ENCODE assay signal across 1 cellular context in the genomic region with DNA sequence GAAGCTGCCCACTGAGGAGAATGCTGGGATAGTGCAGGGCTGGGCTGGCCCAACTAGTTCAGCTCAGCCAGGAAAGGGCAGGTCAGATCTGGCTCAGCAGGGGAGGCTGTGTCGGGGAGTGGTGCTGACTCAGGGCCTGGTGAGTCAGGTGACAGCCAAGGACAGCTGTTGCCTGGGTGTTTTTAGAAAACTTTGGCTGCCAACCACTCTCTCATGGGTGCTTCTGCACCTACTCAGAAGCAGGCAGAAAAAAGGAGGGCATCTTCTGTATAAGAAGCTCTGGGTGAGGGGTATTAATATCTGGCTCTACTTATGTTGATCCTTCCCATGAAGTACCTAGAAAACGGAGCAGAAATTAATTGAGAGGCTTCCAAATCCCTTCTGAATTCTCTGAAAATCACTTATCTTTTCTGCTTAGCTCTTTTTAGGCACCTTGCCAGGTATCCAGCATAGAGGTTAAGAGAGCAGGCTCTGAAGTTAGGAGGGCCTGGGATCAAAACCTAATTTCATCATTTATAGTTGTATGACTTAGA.
TF ChIP-seq lines count a peak whose summit lies in the region.

No MANE protein-coding gene starts in this region.

TF ChIP-seq in HepG2, 621 proteins besides CTCF, POLR2A, EP300 and RAD21 (continues in another document):
- TF ChIP-seq SALL1 (CRISPR knock-in tag; IDR thresholded peaks at IDR 0.05) (0 out of 2 replicates have a peak, but pooled peaks have one; percentile 22), MAFF (IDR thresholded peaks at IDR 0.05; ENCODE audit: low read depth, low read length) (peak; percentile 88), SP1 (IDR thresholded peaks at IDR 0.05) (no peak), SP1 (CRISPR knock-in tag; IDR thresholded peaks at IDR 0.05) (no peak), XRCC5 (optimal IDR thresholded peaks at IDR 0.05; ENCODE audit: low read length) (peak; percentile 29), SAP130 (CRISPR knock-in tag; IDR thresholded peaks at IDR 0.05; ENCODE audit: low read depth) (peak; percentile 36; the same call in 1 of the 2 replicates), REXO4 (CRISPR knock-in tag; IDR thresholded peaks at IDR 0.05; ENCODE audit: borderline replicate concordance) (no peak), FOSL2 (CRISPR knock-in tag; IDR thresholded peaks at IDR 0.05) (peak; percentile 84), REPIN1 (CRISPR knock-in tag; IDR thresholded peaks at IDR 0.05; ENCODE audit: borderline replicate concordance, low read depth) (no peak), ZNF792 (CRISPR knock-in tag; IDR thresholded peaks at IDR 0.05) (0 out of 2 replicates have a peak, but pooled peaks have one; percentile 33), ZNF709 (CRISPR knock-in tag; IDR thresholded peaks at IDR 0.05) (no peak), ZNF121 (CRISPR knock-in tag; IDR thresholded peaks at IDR 0.05) (peak; percentile 81), ZNF567 (CRISPR knock-in tag; IDR thresholded peaks at IDR 0.05; ENCODE audit: borderline replicate concordance) (no peak), ZNF768 (CRISPR knock-in tag; IDR thresholded peaks at IDR 0.05) (peak; percentile 39; the same call in 1 of the 2 replicates), IRF2 (CRISPR knock-in tag; IDR thresholded peaks at IDR 0.05) (peak; percentile 12; the same call in 1 of the 2 replicates), MAFK (conservative IDR thresholded peaks at IDR 0.05 in 1 of 2, IDR thresholded peaks at IDR 0.05 in 1 of 2; ENCODE audit: low read length in 2 of 2) (peak; percentile 83 to 96), MAFG (CRISPR knock-in tag; IDR thresholded peaks at IDR 0.05) (peak; percentile 75; the same call in 1 of the 2 replicates)
- TF ChIP-seq, protein P1, sequence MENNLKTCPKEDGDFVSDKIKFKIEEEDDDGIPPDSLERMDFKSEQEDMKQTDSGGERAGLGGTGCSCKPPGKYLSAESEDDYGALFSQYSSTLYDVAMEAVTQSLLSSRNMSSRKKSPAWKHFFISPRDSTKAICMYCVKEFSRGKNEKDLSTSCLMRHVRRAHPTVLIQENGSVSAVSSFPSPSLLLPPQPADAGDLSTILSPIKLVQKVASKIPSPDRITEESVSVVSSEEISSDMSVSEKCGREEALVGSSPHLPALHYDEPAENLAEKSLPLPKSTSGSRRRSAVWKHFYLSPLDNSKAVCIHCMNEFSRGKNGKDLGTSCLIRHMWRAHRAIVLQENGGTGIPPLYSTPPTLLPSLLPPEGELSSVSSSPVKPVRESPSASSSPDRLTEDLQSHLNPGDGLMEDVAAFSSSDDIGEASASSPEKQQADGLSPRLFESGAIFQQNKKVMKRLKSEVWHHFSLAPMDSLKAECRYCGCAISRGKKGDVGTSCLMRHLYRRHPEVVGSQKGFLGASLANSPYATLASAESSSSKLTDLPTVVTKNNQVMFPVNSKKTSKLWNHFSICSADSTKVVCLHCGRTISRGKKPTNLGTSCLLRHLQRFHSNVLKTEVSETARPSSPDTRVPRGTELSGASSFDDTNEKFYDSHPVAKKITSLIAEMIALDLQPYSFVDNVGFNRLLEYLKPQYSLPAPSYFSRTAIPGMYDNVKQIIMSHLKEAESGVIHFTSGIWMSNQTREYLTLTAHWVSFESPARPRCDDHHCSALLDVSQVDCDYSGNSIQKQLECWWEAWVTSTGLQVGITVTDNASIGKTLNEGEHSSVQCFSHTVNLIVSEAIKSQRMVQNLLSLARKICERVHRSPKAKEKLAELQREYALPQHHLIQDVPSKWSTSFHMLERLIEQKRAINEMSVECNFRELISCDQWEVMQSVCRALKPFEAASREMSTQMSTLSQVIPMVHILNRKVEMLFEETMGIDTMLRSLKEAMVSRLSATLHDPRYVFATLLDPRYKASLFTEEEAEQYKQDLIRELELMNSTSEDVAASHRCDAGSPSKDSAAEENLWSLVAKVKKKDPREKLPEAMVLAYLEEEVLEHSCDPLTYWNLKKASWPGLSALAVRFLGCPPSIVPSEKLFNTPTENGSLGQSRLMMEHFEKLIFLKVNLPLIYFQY (CRISPR knock-in tag; IDR thresholded peaks at IDR 0.05; ENCODE audit: borderline replicate concordance) = 0 out of 2 replicates have a peak, but pooled peaks have one; percentile 15
- TF ChIP-seq, protein P2, sequence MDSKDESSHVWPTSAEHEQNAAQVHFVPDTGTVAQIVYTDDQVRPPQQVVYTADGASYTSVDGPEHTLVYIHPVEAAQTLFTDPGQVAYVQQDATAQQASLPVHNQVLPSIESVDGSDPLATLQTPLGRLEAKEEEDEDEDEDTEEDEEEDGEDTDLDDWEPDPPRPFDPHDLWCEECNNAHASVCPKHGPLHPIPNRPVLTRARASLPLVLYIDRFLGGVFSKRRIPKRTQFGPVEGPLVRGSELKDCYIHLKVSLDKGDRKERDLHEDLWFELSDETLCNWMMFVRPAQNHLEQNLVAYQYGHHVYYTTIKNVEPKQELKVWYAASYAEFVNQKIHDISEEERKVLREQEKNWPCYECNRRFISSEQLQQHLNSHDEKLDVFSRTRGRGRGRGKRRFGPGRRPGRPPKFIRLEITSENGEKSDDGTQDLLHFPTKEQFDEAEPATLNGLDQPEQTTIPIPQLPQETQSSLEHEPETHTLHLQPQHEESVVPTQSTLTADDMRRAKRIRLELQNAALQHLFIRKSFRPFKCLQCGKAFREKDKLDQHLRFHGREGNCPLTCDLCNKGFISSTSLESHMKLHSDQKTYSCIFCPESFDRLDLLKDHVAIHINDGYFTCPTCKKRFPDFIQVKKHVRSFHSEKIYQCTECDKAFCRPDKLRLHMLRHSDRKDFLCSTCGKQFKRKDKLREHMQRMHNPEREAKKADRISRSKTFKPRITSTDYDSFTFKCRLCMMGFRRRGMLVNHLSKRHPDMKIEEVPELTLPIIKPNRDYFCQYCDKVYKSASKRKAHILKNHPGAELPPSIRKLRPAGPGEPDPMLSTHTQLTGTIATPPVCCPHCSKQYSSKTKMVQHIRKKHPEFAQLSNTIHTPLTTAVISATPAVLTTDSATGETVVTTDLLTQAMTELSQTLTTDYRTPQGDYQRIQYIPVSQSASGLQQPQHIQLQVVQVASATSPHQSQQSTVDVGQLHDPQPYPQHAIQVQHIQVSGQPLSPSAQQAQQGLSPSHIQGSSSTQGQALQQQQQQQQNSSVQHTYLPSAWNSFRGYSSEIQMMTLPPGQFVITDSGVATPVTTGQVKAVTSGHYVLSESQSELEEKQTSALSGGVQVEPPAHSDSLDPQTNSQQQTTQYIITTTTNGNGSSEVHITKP (CRISPR knock-in tag; IDR thresholded peaks at IDR 0.05; ENCODE audit: low read depth) = 0 out of 2 replicates have a peak, but pooled peaks have one; percentile 71
- TF ChIP-seq, protein P3, sequence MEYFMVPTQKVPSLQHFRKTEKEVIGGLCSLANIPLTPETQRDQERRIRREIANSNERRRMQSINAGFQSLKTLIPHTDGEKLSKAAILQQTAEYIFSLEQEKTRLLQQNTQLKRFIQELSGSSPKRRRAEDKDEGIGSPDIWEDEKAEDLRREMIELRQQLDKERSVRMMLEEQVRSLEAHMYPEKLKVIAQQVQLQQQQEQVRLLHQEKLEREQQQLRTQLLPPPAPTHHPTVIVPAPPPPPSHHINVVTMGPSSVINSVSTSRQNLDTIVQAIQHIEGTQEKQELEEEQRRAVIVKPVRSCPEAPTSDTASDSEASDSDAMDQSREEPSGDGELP (IDR thresholded peaks at IDR 0.05; ENCODE audit: borderline replicate concordance, low read depth) = peak; percentile 91; the same call in 1 of the 2 replicates
- TF ChIP-seq, protein P4, sequence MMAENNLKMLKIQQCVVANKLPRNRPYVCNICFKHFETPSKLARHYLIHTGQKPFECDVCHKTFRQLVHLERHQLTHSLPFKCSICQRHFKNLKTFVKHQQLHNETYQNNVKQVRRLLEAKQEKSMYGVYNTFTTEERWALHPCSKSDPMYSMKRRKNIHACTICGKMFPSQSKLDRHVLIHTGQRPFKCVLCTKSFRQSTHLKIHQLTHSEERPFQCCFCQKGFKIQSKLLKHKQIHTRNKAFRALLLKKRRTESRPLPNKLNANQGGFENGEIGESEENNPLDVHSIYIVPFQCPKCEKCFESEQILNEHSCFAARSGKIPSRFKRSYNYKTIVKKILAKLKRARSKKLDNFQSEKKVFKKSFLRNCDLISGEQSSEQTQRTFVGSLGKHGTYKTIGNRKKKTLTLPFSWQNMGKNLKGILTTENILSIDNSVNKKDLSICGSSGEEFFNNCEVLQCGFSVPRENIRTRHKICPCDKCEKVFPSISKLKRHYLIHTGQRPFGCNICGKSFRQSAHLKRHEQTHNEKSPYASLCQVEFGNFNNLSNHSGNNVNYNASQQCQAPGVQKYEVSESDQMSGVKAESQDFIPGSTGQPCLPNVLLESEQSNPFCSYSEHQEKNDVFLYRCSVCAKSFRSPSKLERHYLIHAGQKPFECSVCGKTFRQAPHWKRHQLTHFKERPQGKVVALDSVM (CRISPR knock-in tag; IDR thresholded peaks at IDR 0.05) = no peak
- TF ChIP-seq, protein P5, sequence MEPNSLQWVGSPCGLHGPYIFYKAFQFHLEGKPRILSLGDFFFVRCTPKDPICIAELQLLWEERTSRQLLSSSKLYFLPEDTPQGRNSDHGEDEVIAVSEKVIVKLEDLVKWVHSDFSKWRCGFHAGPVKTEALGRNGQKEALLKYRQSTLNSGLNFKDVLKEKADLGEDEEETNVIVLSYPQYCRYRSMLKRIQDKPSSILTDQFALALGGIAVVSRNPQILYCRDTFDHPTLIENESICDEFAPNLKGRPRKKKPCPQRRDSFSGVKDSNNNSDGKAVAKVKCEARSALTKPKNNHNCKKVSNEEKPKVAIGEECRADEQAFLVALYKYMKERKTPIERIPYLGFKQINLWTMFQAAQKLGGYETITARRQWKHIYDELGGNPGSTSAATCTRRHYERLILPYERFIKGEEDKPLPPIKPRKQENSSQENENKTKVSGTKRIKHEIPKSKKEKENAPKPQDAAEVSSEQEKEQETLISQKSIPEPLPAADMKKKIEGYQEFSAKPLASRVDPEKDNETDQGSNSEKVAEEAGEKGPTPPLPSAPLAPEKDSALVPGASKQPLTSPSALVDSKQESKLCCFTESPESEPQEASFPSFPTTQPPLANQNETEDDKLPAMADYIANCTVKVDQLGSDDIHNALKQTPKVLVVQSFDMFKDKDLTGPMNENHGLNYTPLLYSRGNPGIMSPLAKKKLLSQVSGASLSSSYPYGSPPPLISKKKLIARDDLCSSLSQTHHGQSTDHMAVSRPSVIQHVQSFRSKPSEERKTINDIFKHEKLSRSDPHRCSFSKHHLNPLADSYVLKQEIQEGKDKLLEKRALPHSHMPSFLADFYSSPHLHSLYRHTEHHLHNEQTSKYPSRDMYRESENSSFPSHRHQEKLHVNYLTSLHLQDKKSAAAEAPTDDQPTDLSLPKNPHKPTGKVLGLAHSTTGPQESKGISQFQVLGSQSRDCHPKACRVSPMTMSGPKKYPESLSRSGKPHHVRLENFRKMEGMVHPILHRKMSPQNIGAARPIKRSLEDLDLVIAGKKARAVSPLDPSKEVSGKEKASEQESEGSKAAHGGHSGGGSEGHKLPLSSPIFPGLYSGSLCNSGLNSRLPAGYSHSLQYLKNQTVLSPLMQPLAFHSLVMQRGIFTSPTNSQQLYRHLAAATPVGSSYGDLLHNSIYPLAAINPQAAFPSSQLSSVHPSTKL (CRISPR knock-in tag; IDR thresholded peaks at IDR 0.05) = peak; percentile 57
- TF ChIP-seq, protein P6, sequence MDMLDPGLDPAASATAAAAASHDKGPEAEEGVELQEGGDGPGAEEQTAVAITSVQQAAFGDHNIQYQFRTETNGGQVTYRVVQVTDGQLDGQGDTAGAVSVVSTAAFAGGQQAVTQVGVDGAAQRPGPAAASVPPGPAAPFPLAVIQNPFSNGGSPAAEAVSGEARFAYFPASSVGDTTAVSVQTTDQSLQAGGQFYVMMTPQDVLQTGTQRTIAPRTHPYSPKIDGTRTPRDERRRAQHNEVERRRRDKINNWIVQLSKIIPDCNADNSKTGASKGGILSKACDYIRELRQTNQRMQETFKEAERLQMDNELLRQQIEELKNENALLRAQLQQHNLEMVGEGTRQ (IDR thresholded peaks at IDR 0.05; ENCODE audit: low read depth, low read length) = peak; percentile 31
- TF ChIP-seq, protein P6 (CRISPR knock-in tag; IDR thresholded peaks at IDR 0.05; ENCODE audit: borderline replicate concordance) = peak; percentile 45; the same call in 1 of the 2 replicates
- TF ChIP-seq, protein P7, sequence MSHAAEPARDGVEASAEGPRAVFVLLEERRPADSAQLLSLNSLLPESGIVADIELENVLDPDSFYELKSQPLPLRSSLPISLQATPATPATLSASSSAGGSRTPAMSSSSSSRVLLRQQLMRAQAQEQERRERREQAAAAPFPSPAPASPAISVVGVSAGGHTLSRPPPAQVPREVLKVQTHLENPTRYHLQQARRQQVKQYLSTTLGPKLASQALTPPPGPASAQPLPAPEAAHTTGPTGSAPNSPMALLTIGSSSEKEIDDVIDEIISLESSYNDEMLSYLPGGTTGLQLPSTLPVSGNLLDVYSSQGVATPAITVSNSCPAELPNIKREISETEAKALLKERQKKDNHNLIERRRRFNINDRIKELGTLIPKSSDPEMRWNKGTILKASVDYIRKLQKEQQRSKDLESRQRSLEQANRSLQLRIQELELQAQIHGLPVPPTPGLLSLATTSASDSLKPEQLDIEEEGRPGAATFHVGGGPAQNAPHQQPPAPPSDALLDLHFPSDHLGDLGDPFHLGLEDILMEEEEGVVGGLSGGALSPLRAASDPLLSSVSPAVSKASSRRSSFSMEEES (CRISPR knock-in tag; IDR thresholded peaks at IDR 0.05) = peak; percentile 85
- TF ChIP-seq, protein P8, sequence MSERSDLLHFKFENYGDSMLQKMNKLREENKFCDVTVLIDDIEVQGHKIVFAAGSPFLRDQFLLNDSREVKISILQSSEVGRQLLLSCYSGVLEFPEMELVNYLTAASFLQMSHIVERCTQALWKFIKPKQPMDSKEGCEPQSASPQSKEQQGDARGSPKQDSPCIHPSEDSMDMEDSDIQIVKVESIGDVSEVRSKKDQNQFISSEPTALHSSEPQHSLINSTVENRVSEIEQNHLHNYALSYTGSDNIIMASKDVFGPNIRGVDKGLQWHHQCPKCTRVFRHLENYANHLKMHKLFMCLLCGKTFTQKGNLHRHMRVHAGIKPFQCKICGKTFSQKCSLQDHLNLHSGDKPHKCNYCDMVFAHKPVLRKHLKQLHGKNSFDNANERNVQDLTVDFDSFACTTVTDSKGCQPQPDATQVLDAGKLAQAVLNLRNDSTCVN (CRISPR knock-in tag; IDR thresholded peaks at IDR 0.05; ENCODE audit: borderline replicate concordance) = peak; percentile 42; the same call in 1 of the 2 replicates
